ENCODE assay signal across 1 cellular context in genomic region chr17:79009397-79010303, GRCh38.
TF ChIP-seq lines count a peak whose summit lies in the region.

Gene CANT1, minus strand, starts transcription at chr17:79009764. Its CDS starts 12,142 bp downstream, at chr17:78997622.

TF ChIP-seq in K562, 482 proteins besides CTCF, POLR2A, EP300 and RAD21 (continued from another document and continues in another):
- TF ChIP-seq, protein P1, sequence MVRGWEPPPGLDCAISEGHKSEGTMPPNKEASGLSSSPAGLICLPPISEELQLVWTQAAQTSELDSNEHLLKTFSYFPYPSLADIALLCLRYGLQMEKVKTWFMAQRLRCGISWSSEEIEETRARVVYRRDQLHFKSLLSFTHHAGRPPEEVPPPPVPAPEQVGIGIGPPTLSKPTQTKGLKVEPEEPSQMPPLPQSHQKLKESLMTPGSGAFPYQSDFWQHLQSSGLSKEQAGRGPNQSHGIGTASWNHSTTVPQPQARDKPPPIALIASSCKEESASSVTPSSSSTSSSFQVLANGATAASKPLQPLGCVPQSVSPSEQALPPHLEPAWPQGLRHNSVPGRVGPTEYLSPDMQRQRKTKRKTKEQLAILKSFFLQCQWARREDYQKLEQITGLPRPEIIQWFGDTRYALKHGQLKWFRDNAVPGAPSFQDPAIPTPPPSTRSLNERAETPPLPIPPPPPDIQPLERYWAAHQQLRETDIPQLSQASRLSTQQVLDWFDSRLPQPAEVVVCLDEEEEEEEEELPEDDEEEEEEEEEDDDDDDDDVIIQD (CRISPR knock-in tag; IDR thresholded peaks at IDR 0.05), result no peak
- TF ChIP-seq BRD9 (IDR thresholded peaks at IDR 0.05; ENCODE audit: low read depth, partially characterized antibody) (no peak), ELF1 (tag; IDR thresholded peaks at IDR 0.05) (peak; percentile 92), SIN3A (IDR thresholded peaks at IDR 0.05; ENCODE audit: borderline replicate concordance in 2 of 2, control insufficient read depth in 1 of 2, low read depth in 2 of 2, low read length in 2 of 2) (peak; percentile 51 to 64; a peak in 2 of 4 replicates), ZBTB8A (IDR thresholded peaks at IDR 0.05; ENCODE audit: partially characterized antibody) (no peak), ZNF253 (CRISPR knock-in tag; conservative IDR thresholded peaks at IDR 0.05) (no peak), PRDM10 (IDR thresholded peaks at IDR 0.05; ENCODE audit: partially characterized antibody) (no peak), ZNF274 (IDR thresholded peaks at IDR 0.05; ENCODE audit: borderline replicate concordance, low read depth, low read length) (no peak), C11orf30 (IDR thresholded peaks at IDR 0.05; ENCODE audit: low read depth) (no peak), GATAD2B (IDR thresholded peaks at IDR 0.05; ENCODE audit: borderline replicate concordance) (peak; percentile 81), PURB (CRISPR knock-in tag; IDR thresholded peaks at IDR 0.05; ENCODE audit: low read depth) (no peak), PHF8 (IDR thresholded peaks at IDR 0.05; ENCODE audit: borderline replicate concordance, low read length) (peak; percentile 82; the same call in 1 of the 2 replicates), BRF2 (IDR thresholded peaks at IDR 0.05; ENCODE audit: borderline replicate concordance, insufficient read depth, insufficient read length) (no peak), ZNF551 (CRISPR knock-in tag; IDR thresholded peaks at IDR 0.05) (no peak), SREBF2 (CRISPR knock-in tag; IDR thresholded peaks at IDR 0.05) (no peak), FOXK2 (conservative IDR thresholded peaks at IDR 0.05 in 1 of 2, IDR thresholded peaks at IDR 0.05 in 1 of 2; ENCODE audit: low read depth in 2 of 2) (peak; percentile 65 to 66; a peak in 3 of 4 replicates), CEBPB (tag; IDR thresholded peaks at IDR 0.05) (no peak), KLF13 (tag; IDR thresholded peaks at IDR 0.05; ENCODE audit: borderline replicate concordance, low read depth) (0 out of 2 replicates have a peak, but pooled peaks have one; percentile 8), ASH1L (IDR thresholded peaks at IDR 0.05; ENCODE audit: borderline replicate concordance, low read depth, partially characterized antibody) (no peak), E2F8 (IDR thresholded peaks at IDR 0.05; ENCODE audit: low read depth, partially characterized antibody) (peak; percentile 42), POLR2H (tag; IDR thresholded peaks at IDR 0.05; ENCODE audit: low read depth) (peak; percentile 26; the same call in 1 of the 2 replicates), ZBTB9 (CRISPR knock-in tag; IDR thresholded peaks at IDR 0.05) (peak; percentile 41; the same call in 1 of the 2 replicates), ESRRA (IDR thresholded peaks at IDR 0.05; ENCODE audit: borderline replicate concordance, low read depth) (peak; percentile 78; the same call in 1 of the 2 replicates), MXD1 (CRISPR knock-in tag; IDR thresholded peaks at IDR 0.05; ENCODE audit: borderline replicate concordance, poor library complexity, severe bottlenecking) (no peak), KLF10 (CRISPR knock-in tag; IDR thresholded peaks at IDR 0.05) (no peak), XRCC5 (IDR thresholded peaks at IDR 0.05; ENCODE audit: low read depth, low read length) (0 out of 2 replicates have a peak, but pooled peaks have one; percentile 32), ZNF561 (CRISPR knock-in tag; conservative IDR thresholded peaks at IDR 0.05) (no peak), ELF2 (CRISPR knock-in tag; IDR thresholded peaks at IDR 0.05) (peak; percentile 47; the same call in 1 of the 2 replicates), BMI1 (IDR thresholded peaks at IDR 0.05; ENCODE audit: low read length) (no peak), POLR2B (IDR thresholded peaks at IDR 0.05; ENCODE audit: low read depth, partially characterized antibody) (peak; percentile 73), SIX5 (IDR thresholded peaks at IDR 0.05; ENCODE audit: borderline replicate concordance in 1 of 2, insufficient read depth in 1 of 2, low read depth in 1 of 2, low read length in 2 of 2) (peak; percentile 52 to 69; a peak in 2 of 4 replicates), DNMT1 (IDR thresholded peaks at IDR 0.05) (no peak), NR3C1 (CRISPR knock-in tag; IDR thresholded peaks at IDR 0.05) (no peak), HOXB6 (CRISPR knock-in tag; IDR thresholded peaks at IDR 0.05; ENCODE audit: borderline replicate concordance) (no peak), ZNF589 (CRISPR knock-in tag; IDR thresholded peaks at IDR 0.05; ENCODE audit: low read depth) (no peak), XRCC4 (IDR thresholded peaks at IDR 0.05; ENCODE audit: extremely low read depth, insufficient read depth, insufficient read length) (no peak), LCOR (CRISPR knock-in tag; IDR thresholded peaks at IDR 0.05) (0 out of 2 replicates have a peak, but pooled peaks have one; percentile 52), ZC3H4 (CRISPR knock-in tag; IDR thresholded peaks at IDR 0.05; ENCODE audit: borderline replicate concordance) (no peak), KLF6 (CRISPR knock-in tag; IDR thresholded peaks at IDR 0.05; ENCODE audit: borderline replicate concordance) (no peak), CEBPZ (IDR thresholded peaks at IDR 0.05; ENCODE audit: borderline replicate concordance, low read depth, low read length) (no peak), FOXA3 (CRISPR knock-in tag; conservative IDR thresholded peaks at IDR 0.05 in 1 of 2, IDR thresholded peaks at IDR 0.05 in 1 of 2) (no peak), KAT8 (IDR thresholded peaks at IDR 0.05; ENCODE audit: low read depth) (no peak), PHF20 (IDR thresholded peaks at IDR 0.05; ENCODE audit: partially characterized antibody) (peak; percentile 63)
- TF ChIP-seq, protein P2, sequence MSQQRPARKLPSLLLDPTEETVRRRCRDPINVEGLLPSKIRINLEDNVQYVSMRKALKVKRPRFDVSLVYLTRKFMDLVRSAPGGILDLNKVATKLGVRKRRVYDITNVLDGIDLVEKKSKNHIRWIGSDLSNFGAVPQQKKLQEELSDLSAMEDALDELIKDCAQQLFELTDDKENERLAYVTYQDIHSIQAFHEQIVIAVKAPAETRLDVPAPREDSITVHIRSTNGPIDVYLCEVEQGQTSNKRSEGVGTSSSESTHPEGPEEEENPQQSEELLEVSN (IDR thresholded peaks at IDR 0.05; ENCODE audit: borderline replicate concordance in 1 of 2, extremely low read depth in 1 of 2, insufficient read depth in 1 of 2, insufficient read length in 1 of 2, low read depth in 1 of 2, low read length in 1 of 2, poor library complexity in 1 of 2, severe bottlenecking in 1 of 2), result peak in 1 of 2 experiments; percentile 27
- TF ChIP-seq, protein P3, sequence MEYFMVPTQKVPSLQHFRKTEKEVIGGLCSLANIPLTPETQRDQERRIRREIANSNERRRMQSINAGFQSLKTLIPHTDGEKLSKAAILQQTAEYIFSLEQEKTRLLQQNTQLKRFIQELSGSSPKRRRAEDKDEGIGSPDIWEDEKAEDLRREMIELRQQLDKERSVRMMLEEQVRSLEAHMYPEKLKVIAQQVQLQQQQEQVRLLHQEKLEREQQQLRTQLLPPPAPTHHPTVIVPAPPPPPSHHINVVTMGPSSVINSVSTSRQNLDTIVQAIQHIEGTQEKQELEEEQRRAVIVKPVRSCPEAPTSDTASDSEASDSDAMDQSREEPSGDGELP (CRISPR knock-in tag; IDR thresholded peaks at IDR 0.05; ENCODE audit: borderline replicate concordance), result peak; percentile 17; the same call in 1 of the 2 replicates
- TF ChIP-seq, protein P4, sequence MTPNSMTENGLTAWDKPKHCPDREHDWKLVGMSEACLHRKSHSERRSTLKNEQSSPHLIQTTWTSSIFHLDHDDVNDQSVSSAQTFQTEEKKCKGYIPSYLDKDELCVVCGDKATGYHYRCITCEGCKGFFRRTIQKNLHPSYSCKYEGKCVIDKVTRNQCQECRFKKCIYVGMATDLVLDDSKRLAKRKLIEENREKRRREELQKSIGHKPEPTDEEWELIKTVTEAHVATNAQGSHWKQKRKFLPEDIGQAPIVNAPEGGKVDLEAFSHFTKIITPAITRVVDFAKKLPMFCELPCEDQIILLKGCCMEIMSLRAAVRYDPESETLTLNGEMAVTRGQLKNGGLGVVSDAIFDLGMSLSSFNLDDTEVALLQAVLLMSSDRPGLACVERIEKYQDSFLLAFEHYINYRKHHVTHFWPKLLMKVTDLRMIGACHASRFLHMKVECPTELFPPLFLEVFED (CRISPR knock-in tag; conservative IDR thresholded peaks at IDR 0.05), result no peak
